ENCODE assay signal across 8 cellular contexts in genomic region chr22:46057206-46057605, GRCh38.
DNase-seq lines count a peak whose midpoint lies in the region; ATAC-seq and TF ChIP-seq lines count a peak whose summit lies in the region.

No MANE protein-coding gene starts in this region.

- no peaks in the 10 kb centered on the region for H3K36me3 ChIP-seq in right atrium auricular region

- H3K4me1 ChIP-seq in right atrium auricular region: peaks cover 0 to 91% of the 10 kb centered on the region in 2 donors

- peak overlapping the region; percentile 58 for H3K4me3 Mint-ChIP-seq in stimulated activated memory B cell treated with anti-CD40 and anti-IgM and Interleukin-4, amounts not matched to agents 10 μg/mL and 1 μg/mL and 100 μg/mL, for 72 hours

- H3K4me1 Mint-ChIP-seq in stimulated activated memory B cell treated with anti-CD40 and anti-IgM and Interleukin-4, amounts not matched to agents 10 μg/mL and 1 μg/mL and 100 μg/mL, for 72 hours: peaks cover 52% of the 10 kb centered on the region

- H3K27ac ChIP-seq in VCaP: peak overlapping the region; percentile 93
- H3K27ac ChIP-seq in right atrium auricular region: peak overlapping the region; percentile 96 to 100

- H3K4me3 ChIP-seq in HFF-Myc (replicated peaks; ENCODE audit: low read depth, low read length) (peak overlapping the region; percentile 58), right atrium auricular region (peak overlapping the region in 1 of 2 donors; percentile 66)

- H3K27me3 Mint-ChIP-seq in stimulated activated memory B cell treated with anti-CD40 and anti-IgM and Interleukin-4, amounts not matched to agents 10 μg/mL and 1 μg/mL and 100 μg/mL, for 72 hours: no peaks in the 10 kb centered on the region

- peak overlapping the region; percentile 89 for H3K27ac Mint-ChIP-seq in stimulated activated memory B cell treated with anti-CD40 and anti-IgM and Interleukin-4, amounts not matched to agents 10 μg/mL and 1 μg/mL and 100 μg/mL, for 72 hours

- no peak for TF ChIP-seq CTCF in HFF-Myc (IDR thresholded peaks at IDR 0.05; ENCODE audit: low read depth, low read length, missing control alignments)
- no peak for TF ChIP-seq CTCF in VCaP (conservative IDR thresholded peaks at IDR 0.05)
- TF ChIP-seq CTCF in right atrium auricular region (IDR thresholded peaks at IDR 0.05): no peak

- no peaks in the 10 kb centered on the region for H3K9me3 ChIP-seq in right atrium auricular region

- no peaks in the 10 kb centered on the region for H3K27me3 ChIP-seq in right atrium auricular region

- H3K9me3 Mint-ChIP-seq in stimulated activated memory B cell treated with anti-CD40 and anti-IgM and Interleukin-4, amounts not matched to agents 10 μg/mL and 1 μg/mL and 100 μg/mL, for 72 hours: no peaks in the 10 kb centered on the region

- DNase-seq in HFF-Myc (ENCODE audit: extremely low read depth, low read depth) (no peak), right atrium auricular region (ENCODE audit: low spot score) (no peak), NCI-H345 treated with DMSO at 0.1 percent for 48 hours (lab: John Stamatoyannopoulos, UW; ENCODE audit: unreplicated experiment) (no peak), iPS-NIHi11 (ENCODE audit: low spot score) (no peak)
- no peak for DNase-seq in stimulated activated CD4-positive, alpha-beta T cell treated with anti-CD3 and anti-CD28 coated beads, Interleukin-4, amount 100 ng/mL, for 24 hours

- no peak for ATAC-seq in stimulated activated memory B cell treated with anti-CD40 and anti-IgM and Interleukin-4, amounts not matched to agents 10 μg/mL and 1 μg/mL and 100 μg/mL, for 72 hours
- ATAC-seq in HG03039 (IDR thresholded peaks at IDR 0.05; ENCODE audit: unreplicated experiment): no peak

- H3K36me3 Mint-ChIP-seq in stimulated activated memory B cell treated with anti-CD40 and anti-IgM and Interleukin-4, amounts not matched to agents 10 μg/mL and 1 μg/mL and 100 μg/mL, for 72 hours: peaks cover 3% of the 10 kb centered on the region
